Comparison of ENCODE assay signal across 8 cellular contexts in genomic region chr5:59798862-59799667, GRCh38.
A peak's percentile ranks its signal among the peaks of the same experiment; 100 is the strongest.
DNase-seq lines count a peak whose midpoint lies in the region; ATAC-seq and TF ChIP-seq lines count a peak whose summit lies in the region.

No MANE protein-coding gene starts in this region.

- no peaks in the 10 kb centered on the region for H3K36me3 Mint-ChIP-seq in GM23338 (ENCODE audit: low read depth)

- DNase-seq in mammary epithelial cell (peak; percentile 69), GM23338 (ENCODE audit: low spot score) (no peak), posterior cingulate gyrus (no peak), SKM-1 treated with dmso at 0.1 percent for 144 hours (lab: John Stamatoyannopoulos, UW; ENCODE audit: unreplicated experiment) (no peak)

- H3K9ac ChIP-seq in mammary epithelial cell (ENCODE audit: insufficient read depth, low read length): no peak overlapping the region
- no peak overlapping the region for H3K9ac ChIP-seq in parathyroid adenoma

- peak overlapping the region; percentile 78 for H3K27ac ChIP-seq in DOHH2 (ENCODE audit: low read depth, low read length)
- peak overlapping the region; percentile 21 for H3K27ac ChIP-seq in mammary epithelial cell (ENCODE audit: insufficient read depth, low read depth, low read length)
- H3K27ac ChIP-seq in parathyroid adenoma: no peak overlapping the region
- H3K27ac ChIP-seq in GM23338 (ENCODE audit: low read depth): no peak overlapping the region

- H3K4me3 ChIP-seq in DOHH2 (ENCODE audit: low read length) (peak overlapping the region; percentile 69), mammary epithelial cell (replicated peaks in 1 of 3; ENCODE audit: insufficient read depth in 1 of 3, low read depth in 2 of 3, low read length in 3 of 3) (no peak overlapping the region), parathyroid adenoma (ENCODE audit: low read depth, low read length) (no peak overlapping the region), GM23338 (no peak overlapping the region)

- peak overlapping the region; percentile 19 for H2AFZ ChIP-seq in mammary epithelial cell (ENCODE audit: low read depth, low read length)
- no peak overlapping the region for H2AFZ ChIP-seq in parathyroid adenoma
- H2AFZ ChIP-seq in GM23338: no peak overlapping the region

- no peaks in the 10 kb centered on the region for H3K27me3 Mint-ChIP-seq in GM23338 (ENCODE audit: insufficient read depth, low read depth, poor library complexity)

- H3K27me3 ChIP-seq in DOHH2 (ENCODE audit: control insufficient read depth, low read length): 0 out of 2 replicates have a peak, but pooled peaks cover 3% of the 10 kb centered on the region
- H3K27me3 ChIP-seq in mammary epithelial cell (ENCODE audit: insufficient read depth, low read length): no peaks in the 10 kb centered on the region
- no peaks in the 10 kb centered on the region for H3K27me3 ChIP-seq in parathyroid adenoma (ENCODE audit: control insufficient read depth, insufficient read depth, low read length)
- H3K27me3 ChIP-seq in GM23338 (ENCODE audit: insufficient read depth): no peaks in the 10 kb centered on the region

- no TSS peak for BruUV-seq in mammary epithelial cell (replicated peaks; lab: Mats Ljungman, UMichigan)

- H3K4me1 ChIP-seq in DOHH2 (ENCODE audit: control insufficient read depth, low read length): peaks cover 60% of the 10 kb centered on the region
- peaks cover 18% of the 10 kb centered on the region for H3K4me1 ChIP-seq in mammary epithelial cell (ENCODE audit: insufficient read depth, low read length)
- no peaks in the 10 kb centered on the region for H3K4me1 ChIP-seq in parathyroid adenoma
- peaks cover 7% of the 10 kb centered on the region; the same call in 1 of the 2 replicates for H3K4me1 ChIP-seq in GM23338 (ENCODE audit: insufficient read depth)

- 82% methylated on average over 5 of the region's 5 CpGs for WGBS in mammary epithelial cell (ENCODE audit: low coverage, missing lambda C conversion rate)

- dilution Hi-C loops in mammary epithelial cell (cut with HindIII; ENCODE audit: low sequenced_read_pairs): no loop called here

- H3K36me3 ChIP-seq in DOHH2 (ENCODE audit: control insufficient read depth, low read length) (no peaks in the 10 kb centered on the region), mammary epithelial cell (ENCODE audit: insufficient read depth, low read length) (no peaks in the 10 kb centered on the region), parathyroid adenoma (ENCODE audit: control insufficient read depth, insufficient read depth, low read length) (no peaks in the 10 kb centered on the region), GM23338 (ENCODE audit: insufficient read depth) (no peaks in the 10 kb centered on the region)

- peaks cover 5% of the 10 kb centered on the region; the same call in 1 of the 2 replicates for H3F3A ChIP-seq in DOHH2 (ENCODE audit: control insufficient read depth, insufficient read depth)
- H3F3A ChIP-seq in GM23338 (replicated peaks; ENCODE audit: low read depth): no peaks in the 10 kb centered on the region

- CTCF ChIA-PET in mammary epithelial cell (lab: Charles Lee; ENCODE audit: low non-redundant PET): no interaction called here

- peaks cover 14% of the 10 kb centered on the region for H3K4me1 Mint-ChIP-seq in GM23338

- ATAC-seq in GM19468 (IDR thresholded peaks at IDR 0.05; ENCODE audit: extremely low read depth, unreplicated experiment): peak; percentile 37
- peak; percentile 43 for ATAC-seq in HG03565 (IDR thresholded peaks at IDR 0.05; ENCODE audit: unreplicated experiment)
- no peak for ATAC-seq in GM23338

- H3K79me2 ChIP-seq in DOHH2 (ENCODE audit: control insufficient read depth, low read length) (no peaks in the 10 kb centered on the region), mammary epithelial cell (ENCODE audit: insufficient read depth, low read length) (no peaks in the 10 kb centered on the region), parathyroid adenoma (no peaks in the 10 kb centered on the region), GM23338 (replicated peaks; ENCODE audit: insufficient read depth) (no peaks in the 10 kb centered on the region)

- no peaks in the 10 kb centered on the region for H4K20me1 ChIP-seq in DOHH2 (ENCODE audit: control insufficient read depth, insufficient read depth, low read depth, low read length)
- H4K20me1 ChIP-seq in mammary epithelial cell (ENCODE audit: insufficient read depth, low read length): no peaks in the 10 kb centered on the region
- H4K20me1 ChIP-seq in GM23338 (replicated peaks; ENCODE audit: insufficient read depth): no peaks in the 10 kb centered on the region

- no peaks in the 10 kb centered on the region for H3K9me3 Mint-ChIP-seq in GM23338

- no peak overlapping the region for H3K27ac Mint-ChIP-seq in GM23338

- intact Hi-C loops in mammary epithelial cell (cut with micrococcal nuclease) (no loop called here), posterior cingulate gyrus (cut with DNase I) (loop anchor here (10.0 kb wide), 1 partner anchor 614 kb away; no protein-coding TSS in a partner anchor)

- H3K9me3 ChIP-seq in DOHH2 (ENCODE audit: control insufficient read depth, insufficient read depth, low read length): no peaks in the 10 kb centered on the region
- H3K9me3 ChIP-seq in mammary epithelial cell (replicated peaks; ENCODE audit: insufficient read depth, low read length): no peaks in the 10 kb centered on the region
- H3K9me3 ChIP-seq in parathyroid adenoma (ENCODE audit: control insufficient read depth, low read length): no peaks in the 10 kb centered on the region

- H3K4me3 Mint-ChIP-seq in GM23338: no peak overlapping the region

- in situ Hi-C loops in mammary epithelial cell (cut with MboI; ENCODE audit: low sequenced_read_pairs in 2 of 2): loop anchor here (10.0 to 25.0 kb wide), 5 partner anchors 54 to 612 kb away; no protein-coding TSS in a partner anchor

- no peak for TF ChIP-seq CTCF in DOHH2 (IDR thresholded peaks at IDR 0.05; ENCODE audit: low read depth, low read length, poor library complexity, severe bottlenecking)
- no peak for TF ChIP-seq CTCF in mammary epithelial cell (conservative IDR thresholded peaks at IDR 0.05 in 1 of 2, IDR thresholded peaks at IDR 0.05 in 1 of 2; ENCODE audit: extremely low read depth in 1 of 2, insufficient read depth in 1 of 2, low read depth in 1 of 2, low read length in 2 of 2)
- no peak for TF ChIP-seq CTCF in parathyroid adenoma (IDR thresholded peaks at IDR 0.05)
- no peak for TF ChIP-seq CTCF in GM23338 (conservative IDR thresholded peaks at IDR 0.05; ENCODE audit: low read depth in 2 of 2)

- H3K4me2 ChIP-seq in DOHH2 (ENCODE audit: low read length) (peak overlapping the region; percentile 91), mammary epithelial cell (ENCODE audit: insufficient read depth, low read depth, low read length) (peak overlapping the region; percentile 14), parathyroid adenoma (ENCODE audit: low read length) (peak overlapping the region; percentile 6), GM23338 (no peak overlapping the region)

- no peaks in the 10 kb centered on the region for H3K9me2 ChIP-seq in DOHH2 (replicated peaks; ENCODE audit: control insufficient read depth, low read length)
- H3K9me2 ChIP-seq in GM23338 (ENCODE audit: insufficient read depth): no peaks in the 10 kb centered on the region

TF ChIP-seq in GM23338, 12 proteins besides CTCF, POLR2A, EP300 and RAD21 (continues in another document):
- TF ChIP-seq POLR2AphosphoS5 (IDR thresholded peaks at IDR 0.05; ENCODE audit: low read depth) (no peak), JUNB (IDR thresholded peaks at IDR 0.05; ENCODE audit: unreplicated experiment) (no peak)

Comparison
In these comparisons a context has a peak if more than half of its experiments do, and no peak if none do; other contexts are left out.
1. H3K27ac ChIP-seq: peak in DOHH2 (single experiment) and mammary epithelial cell (single experiment); none in parathyroid adenoma (single experiment) and GM23338 (single experiment).